In genomic region chr7:32900415-32900814, GRCh38 we compare ENCODE assay signal across 26 cellular contexts.
"Had no signal": no experiment of that assay in that cellular context is flagged by ENCODE, and none has a peak within 500 bp of the region (broad histone marks: within the 10 kb centered on the region; RNA-seq: fewer than 3 reads in every experiment).

No MANE protein-coding gene starts in this region.

- ATAC-seq: natural killer cell; stimulated activated memory B cell treated with anti-CD40 and anti-IgM and Interleukin-4, amounts not matched to agents 10 μg/mL and 1 μg/mL and 100 μg/mL, for 72 hours; stimulated activated naive CD8-positive, alpha-beta T cell treated with anti-CD3 and anti-CD28 coated beads, Interleukin-15, amount 100 ng/mL, for 72 hours; upper lobe of right lung had no signal

- H3K4me2 ChIP-seq: neural progenitor cell had no signal

- H3K27ac ChIP-seq: left ventricle myocardium inferior, neural progenitor cell, neutrophil, parathyroid adenoma, right atrium auricular region, right lobe of liver, transverse colon, upper lobe of right lung had no signal

- H3K4me3 ChIP-seq: left ventricle myocardium inferior, lung, neural progenitor cell, right atrium auricular region, right lobe of liver, transverse colon, upper lobe of right lung had no signal

- H3K9me3 Mint-ChIP-seq: immature natural killer cell; mesothelial cell of epicardium; naive B cell; natural killer cell; nephron progenitor cell; neural progenitor cell; stimulated activated memory B cell treated with anti-CD40 and anti-IgM and Interleukin-4, amounts not matched to agents 10 μg/mL and 1 μg/mL and 100 μg/mL, for 72 hours; stimulated activated naive CD8-positive, alpha-beta T cell treated with anti-CD3 and anti-CD28 coated beads, Interleukin-15, amount 100 ng/mL, for 72 hours had no signal

- H3K79me2 ChIP-seq: parathyroid adenoma had no signal

- H3K9me3 ChIP-seq: left ventricle myocardium inferior, neutrophil, right atrium auricular region, right lobe of liver, transverse colon, upper lobe of right lung had no signal

- H3K4me3 Mint-ChIP-seq: immature natural killer cell; mesothelial cell of epicardium; naive B cell; natural killer cell; nephron progenitor cell; neural progenitor cell; stimulated activated memory B cell treated with anti-CD40 and anti-IgM and Interleukin-4, amounts not matched to agents 10 μg/mL and 1 μg/mL and 100 μg/mL, for 72 hours; stimulated activated naive CD8-positive, alpha-beta T cell treated with anti-CD3 and anti-CD28 coated beads, Interleukin-15, amount 100 ng/mL, for 72 hours had no signal

- H3K27ac Mint-ChIP-seq: immature natural killer cell; mesothelial cell of epicardium; natural killer cell; nephron progenitor cell; neural progenitor cell; stimulated activated memory B cell treated with anti-CD40 and anti-IgM and Interleukin-4, amounts not matched to agents 10 μg/mL and 1 μg/mL and 100 μg/mL, for 72 hours had no signal

- DNase-seq: head of caudate nucleus; hypothalamus; immature natural killer cell; kidney; left ventricle myocardium inferior; mesendoderm; naive B cell; natural killer cell; nephron progenitor cell; occipital lobe; right lobe of liver; stimulated activated CD4-positive, alpha-beta T cell treated with anti-CD3 and anti-CD28 coated beads, Interleukin-12 subunit alpha, Interleukin-12 subunit beta, amount 100 ng/mL, for 4 hours; stimulated activated CD4-positive, alpha-beta T cell treated with anti-CD3 and anti-CD28 coated beads, Interleukin-15, amount 100 ng/mL, for 24 hours; stimulated activated CD4-positive, alpha-beta T cell treated with anti-CD3 and anti-CD28 coated beads, Interleukin-4, amount 100 ng/mL, for 24 hours; stimulated activated naive CD4-positive, alpha-beta T cell treated with Interleukin-2 at 50 U/mL for 16 hours; stimulated activated naive CD8-positive, alpha-beta T cell treated with anti-CD3 and anti-CD28 coated beads, Interleukin-15, amount 100 ng/mL, for 72 hours; substantia nigra; transverse colon; upper lobe of right lung had no signal

- H3K36me3 ChIP-seq: left ventricle myocardium inferior, neural progenitor cell, neutrophil, right atrium auricular region, right lobe of liver, transverse colon, upper lobe of right lung had no signal

- H3K4me1 Mint-ChIP-seq: stimulated activated memory B cell treated with anti-CD40 and anti-IgM and Interleukin-4, amounts not matched to agents 10 μg/mL and 1 μg/mL and 100 μg/mL, for 72 hours had no signal

- H3K27me3 ChIP-seq: neutrophil, right atrium auricular region, right lobe of liver, transverse colon, upper lobe of right lung had no signal

- H3K27me3 Mint-ChIP-seq: stimulated activated memory B cell treated with anti-CD40 and anti-IgM and Interleukin-4, amounts not matched to agents 10 μg/mL and 1 μg/mL and 100 μg/mL, for 72 hours; stimulated activated naive CD8-positive, alpha-beta T cell treated with anti-CD3 and anti-CD28 coated beads, Interleukin-15, amount 100 ng/mL, for 72 hours had no signal

- H3K4me1 ChIP-seq: neural progenitor cell, parathyroid adenoma, right lobe of liver had no signal

- H3K36me3 Mint-ChIP-seq: immature natural killer cell; mesothelial cell of epicardium; naive B cell; natural killer cell; neural progenitor cell; stimulated activated memory B cell treated with anti-CD40 and anti-IgM and Interleukin-4, amounts not matched to agents 10 μg/mL and 1 μg/mL and 100 μg/mL, for 72 hours had no signal

- H2AFZ ChIP-seq: neural progenitor cell, parathyroid adenoma had no signal
